In the genomic region with DNA sequence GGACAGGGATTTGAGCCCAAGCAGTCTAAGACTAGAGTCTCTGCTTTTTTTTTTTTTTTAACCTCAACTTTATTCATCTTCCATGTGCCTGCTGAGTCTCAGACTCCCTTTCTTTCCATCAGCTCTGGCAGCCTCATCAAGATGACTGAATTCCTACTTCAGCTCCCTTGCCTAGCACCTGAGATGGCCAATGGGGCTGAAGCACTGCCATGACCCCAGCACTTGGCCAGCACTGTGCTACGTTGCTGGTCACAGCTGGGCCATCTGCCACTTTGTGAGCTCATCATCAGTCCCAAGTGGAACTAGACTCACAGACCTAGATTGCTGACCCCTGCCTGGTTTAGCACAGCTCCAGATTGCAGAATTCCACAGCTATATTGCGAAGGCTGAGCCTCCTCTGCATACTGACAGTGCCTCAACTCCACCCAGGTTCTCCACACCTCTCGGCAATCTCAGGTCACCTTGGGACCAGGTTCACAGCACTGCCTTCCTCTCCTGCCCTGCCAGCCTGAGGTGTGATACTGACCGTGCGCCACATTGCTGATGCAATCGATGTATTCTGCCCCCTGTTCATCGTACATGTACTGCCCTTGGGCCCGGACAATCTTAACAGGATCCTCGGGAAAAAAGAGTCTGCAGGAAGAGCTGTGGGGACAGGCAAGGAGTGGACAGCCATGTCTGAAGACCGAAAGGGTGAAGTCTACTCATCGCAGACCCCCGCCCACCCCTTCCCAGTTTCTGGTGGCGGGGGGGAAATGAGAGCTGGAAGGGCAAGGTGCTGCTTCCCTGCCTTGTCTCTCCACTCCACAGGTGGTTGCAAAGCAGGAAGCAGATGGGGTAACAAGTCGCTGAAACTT, we compare ENCODE assay signal across 8 cellular contexts. TPM values are rescaled to one million over a fixed set of nuclear protein-coding genes. Genes with fewer than 3 reads are reported as not detected.
DNase-seq lines count a peak whose midpoint lies in the region; ATAC-seq and TF ChIP-seq lines count a peak whose summit lies in the region.

No MANE protein-coding gene starts in this region.

- H3K9me3 Mint-ChIP-seq in CD4-positive, CD25-positive, alpha-beta regulatory T cell, result no peaks in the 10 kb centered on the region
- H3K9me3 Mint-ChIP-seq in neural crest cell, result no peaks in the 10 kb centered on the region

- no peaks in the 10 kb centered on the region for H3K9me3 ChIP-seq in CD4-positive, CD25-positive, alpha-beta regulatory T cell (ENCODE audit: control insufficient read depth in 2 of 2, low read length in 2 of 2)

- DNase-seq in CD4-positive, CD25-positive, alpha-beta regulatory T cell, result no peak
- DNase-seq in OCI-M1 (lab: John Stamatoyannopoulos, UW) (peak; percentile 31), epithelial cell of proximal tubule (ENCODE audit: low read depth) (no peak), neural crest cell (ENCODE audit: low read depth, low spot score) (no peak), NCI-H1105 (lab: John Stamatoyannopoulos, UW) (no peak), 8988T (no peak), occipital lobe (lab: John Stamatoyannopoulos, UW) (no peak)

- peaks cover 36% of the 10 kb centered on the region for H3K36me3 ChIP-seq in CD4-positive, CD25-positive, alpha-beta regulatory T cell (ENCODE audit: control insufficient read depth, insufficient read depth, low read length)

- peaks cover 17 to 70% (median 45%) of the 10 kb centered on the region in 4 donors for H3K4me1 Mint-ChIP-seq in CD4-positive, CD25-positive, alpha-beta regulatory T cell
- peaks cover 26% of the 10 kb centered on the region for H3K4me1 Mint-ChIP-seq in neural crest cell

- TF ChIP-seq CTCF in epithelial cell of proximal tubule (conservative IDR thresholded peaks at IDR 0.05; ENCODE audit: low read depth, low read length) (no peak), neural crest cell (conservative IDR thresholded peaks at IDR 0.05) (no peak)

- H3K4me3 ChIP-seq in CD4-positive, CD25-positive, alpha-beta regulatory T cell (ENCODE audit: low read depth, low read length), result peak overlapping the region; percentile 68
- H3K4me3 ChIP-seq in epithelial cell of proximal tubule (ENCODE audit: low read depth, low read length), result peak overlapping the region; percentile 85

- peak overlapping the region; percentile 69 to 87 (median 82) for H3K27ac Mint-ChIP-seq in CD4-positive, CD25-positive, alpha-beta regulatory T cell
- H3K27ac Mint-ChIP-seq in neural crest cell (ENCODE audit: unreplicated experiment), result peak overlapping the region; percentile 39

- peak overlapping the region; percentile 68 to 84 (median 78) for H3K4me3 Mint-ChIP-seq in CD4-positive, CD25-positive, alpha-beta regulatory T cell
- peak overlapping the region; percentile 84 for H3K4me3 Mint-ChIP-seq in neural crest cell

- peak overlapping the region; percentile 89 for H3K27ac ChIP-seq in CD4-positive, CD25-positive, alpha-beta regulatory T cell (ENCODE audit: insufficient read depth, low read length, poor library complexity, severe bottlenecking)

- peaks cover 33% of the 10 kb centered on the region for H3K36me3 Mint-ChIP-seq in CD4-positive, CD25-positive, alpha-beta regulatory T cell
- peaks cover 30% of the 10 kb centered on the region for H3K36me3 Mint-ChIP-seq in neural crest cell (ENCODE audit: low read depth)

- H3K27me3 ChIP-seq in CD4-positive, CD25-positive, alpha-beta regulatory T cell (ENCODE audit: control insufficient read depth, insufficient read depth, low read length), result no peaks in the 10 kb centered on the region

- peaks cover 4% of the 10 kb centered on the region for H3K27me3 Mint-ChIP-seq in CD4-positive, CD25-positive, alpha-beta regulatory T cell
- H3K27me3 Mint-ChIP-seq in neural crest cell (ENCODE audit: low read depth), result peaks cover 4% of the 10 kb centered on the region

- H3K4me1 ChIP-seq in CD4-positive, CD25-positive, alpha-beta regulatory T cell (ENCODE audit: control insufficient read depth, insufficient read depth, low read length, poor library complexity, severe bottlenecking), result peaks cover 36% of the 10 kb centered on the region

- no peak for ATAC-seq in CD4-positive, CD25-positive, alpha-beta regulatory T cell (ENCODE audit: low read depth in 2 of 2)
- ATAC-seq in HG03108 (IDR thresholded peaks at IDR 0.05; ENCODE audit: unreplicated experiment), result no peak

RNA-seq across cellular contexts. Expression of gene PHYKPL, which starts 1.5 kb away (rescaled TPM):
- 165 TPM for total RNA-seq in CD4-positive, CD25-positive, alpha-beta regulatory T cell
- 10 to 100 TPM; 41.5 to 45.5 (median 42.5) TPM for polyA plus RNA-seq in CD4-positive, CD25-positive, alpha-beta regulatory T cell
- 14.9 and 17.0 TPM in 2 replicates for total RNA-seq in epithelial cell of proximal tubule
- total RNA-seq in neural crest cell, result 53.9 and 55.7 TPM in 2 replicates
- 12.9 TPM for total RNA-seq in occipital lobe

RNA-seq across cellular contexts. Expression of gene HNRNPAB, which starts 26.8 kb away (rescaled TPM):
- 79.5 TPM for total RNA-seq in CD4-positive, CD25-positive, alpha-beta regulatory T cell
- 10 to 100 TPM; 63.1 to 77.1 (median 64.5) TPM for polyA plus RNA-seq in CD4-positive, CD25-positive, alpha-beta regulatory T cell
- 189 and 228 TPM in 2 replicates for total RNA-seq in epithelial cell of proximal tubule
- total RNA-seq in neural crest cell, result 464 and 466 TPM in 2 replicates
- total RNA-seq in occipital lobe, result 45.5 TPM

RNA-seq across cellular contexts. Expression of gene GMCL2, which starts 43.9 kb away (rescaled TPM):
- not detected for total RNA-seq in CD4-positive, CD25-positive, alpha-beta regulatory T cell
- under 1 TPM in 1 of 4 donors, not detected in 3; 0.11 TPM for polyA plus RNA-seq in CD4-positive, CD25-positive, alpha-beta regulatory T cell
- total RNA-seq in epithelial cell of proximal tubule, result not detected in 2 replicates
- not detected in 2 replicates for total RNA-seq in neural crest cell
- not detected for total RNA-seq in occipital lobe
